ENCODE assay signal across 16 cellular contexts in the genomic region with DNA sequence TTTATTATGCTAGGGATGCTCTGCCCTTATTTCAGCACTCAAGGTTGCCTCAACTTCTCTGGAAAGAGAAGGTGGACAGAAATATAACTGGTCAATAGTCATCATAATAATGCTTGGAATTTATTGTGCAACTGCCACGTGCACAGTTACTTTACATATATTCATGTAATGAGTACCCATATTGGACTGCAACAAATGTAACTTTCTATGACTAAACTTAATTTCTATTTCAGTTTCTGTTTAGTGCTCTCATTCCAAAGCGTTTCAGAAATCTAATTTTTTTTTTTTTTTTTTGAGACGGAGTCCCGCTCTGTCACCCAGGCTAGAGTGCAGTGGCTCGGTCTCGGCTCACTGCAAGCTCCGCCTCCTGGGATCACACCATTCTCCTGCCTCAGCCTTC. TPM values are rescaled to one million over a fixed set of nuclear protein-coding genes. Genes with fewer than 3 reads are reported as not detected.
DNase-seq lines count a peak whose midpoint lies in the region; ATAC-seq and TF ChIP-seq lines count a peak whose summit lies in the region.
"Had no signal": no experiment of that assay in that cellular context is flagged by ENCODE, and none has a peak within 500 bp of the region (broad histone marks: within the 10 kb centered on the region; RNA-seq: fewer than 3 reads in every experiment).

No MANE protein-coding gene starts in this region.

- CTCF ChIA-PET in activated CD8-positive, alpha-beta T cell treated with anti-CD3 and anti-CD28 coated beads for 36 hours (lab: Charles Lee), result interaction anchor here (1.1 kb wide), 1 partner anchor 16 kb away, joined by 3 read pairs; no protein-coding TSS in a partner anchor
- CTCF ChIA-PET in activated CD8-positive, alpha-beta T cell treated with anti-CD3 and anti-CD28 coated beads, Interleukin-2, amount 10 ng/mL, durations not matched to agents 7 days and 5 days (lab: Charles Lee), result no interaction called here

- peaks cover 7% of the 10 kb centered on the region for H3K36me3 Mint-ChIP-seq in activated CD8-positive, alpha-beta T cell treated with anti-CD3 and anti-CD28 coated beads for 36 hours (ENCODE audit: low read depth)
- H3K36me3 Mint-ChIP-seq in activated CD8-positive, alpha-beta T cell treated with anti-CD3 and anti-CD28 coated beads, Interleukin-2, amount 10 ng/mL, durations not matched to agents 7 days and 5 days (ENCODE audit: low read depth), result no peaks in the 10 kb centered on the region
- no peaks in the 10 kb centered on the region for H3K36me3 Mint-ChIP-seq in stimulated activated memory B cell treated with anti-CD40 and anti-IgM and Interleukin-4, amounts not matched to agents 10 μg/mL and 1 μg/mL and 100 μg/mL, for 72 hours
- H3K36me3 Mint-ChIP-seq in T-helper 17 cell (ENCODE audit: low read depth), result no peaks in the 10 kb centered on the region

- POLR2A ChIA-PET in activated CD8-positive, alpha-beta T cell treated with anti-CD3 and anti-CD28 coated beads for 36 hours (lab: Charles Lee), result no interaction called here
- POLR2A ChIA-PET in activated CD8-positive, alpha-beta T cell treated with anti-CD3 and anti-CD28 coated beads, Interleukin-2, amount 10 ng/mL, durations not matched to agents 7 days and 5 days (lab: Charles Lee), result no interaction called here

- H3K27me3 Mint-ChIP-seq in activated CD8-positive, alpha-beta T cell treated with anti-CD3 and anti-CD28 coated beads for 36 hours, result peaks cover 1% of the 10 kb centered on the region
- H3K27me3 Mint-ChIP-seq in activated CD8-positive, alpha-beta T cell treated with anti-CD3 and anti-CD28 coated beads, Interleukin-2, amount 10 ng/mL, durations not matched to agents 7 days and 5 days (ENCODE audit: low read depth), result peaks cover 4% of the 10 kb centered on the region
- no peaks in the 10 kb centered on the region for H3K27me3 Mint-ChIP-seq in stimulated activated memory B cell treated with anti-CD40 and anti-IgM and Interleukin-4, amounts not matched to agents 10 μg/mL and 1 μg/mL and 100 μg/mL, for 72 hours
- peaks cover 16% of the 10 kb centered on the region for H3K27me3 Mint-ChIP-seq in T-helper 17 cell

- no peaks in the 10 kb centered on the region for H3K9me3 ChIP-seq in T-helper 17 cell (ENCODE audit: control insufficient read depth, low read length, poor library complexity, severe bottlenecking)
- H3K9me3 ChIP-seq: colonic mucosa, thyroid gland had no signal

- H3K9me3 Mint-ChIP-seq in activated CD8-positive, alpha-beta T cell treated with anti-CD3 and anti-CD28 coated beads for 36 hours, result peaks cover 6% of the 10 kb centered on the region
- H3K9me3 Mint-ChIP-seq in activated CD8-positive, alpha-beta T cell treated with anti-CD3 and anti-CD28 coated beads, Interleukin-2, amount 10 ng/mL, durations not matched to agents 7 days and 5 days (ENCODE audit: insufficient read depth), result no peaks in the 10 kb centered on the region
- no peaks in the 10 kb centered on the region for H3K9me3 Mint-ChIP-seq in stimulated activated memory B cell treated with anti-CD40 and anti-IgM and Interleukin-4, amounts not matched to agents 10 μg/mL and 1 μg/mL and 100 μg/mL, for 72 hours
- H3K9me3 Mint-ChIP-seq: T-helper 1 cell treated with Interleukin-12 subunit alpha and Interleukin-12 subunit beta and Interleukin-4 antibody, amounts not matched to agents 30 μg/mL and 1 μg/mL, for 36 hours had no signal

- ATAC-seq in activated CD8-positive, alpha-beta T cell treated with anti-CD3 and anti-CD28 coated beads for 36 hours, result peak; percentile 52
- no peak for ATAC-seq in activated CD8-positive, alpha-beta T cell treated with anti-CD3 and anti-CD28 coated beads, Interleukin-2, amount 10 ng/mL, durations not matched to agents 7 days and 5 days
- ATAC-seq in GM21619 (IDR thresholded peaks at IDR 0.05; ENCODE audit: unreplicated experiment) (peak; percentile 42), HG03175 (IDR thresholded peaks at IDR 0.05; ENCODE audit: unreplicated experiment) (peak; percentile 60), T-helper 17 cell (no peak)
- peak; percentile 52 for ATAC-seq in stimulated activated memory B cell treated with anti-CD40 and anti-IgM and Interleukin-4, amounts not matched to agents 10 μg/mL and 1 μg/mL and 100 μg/mL, for 72 hours
- ATAC-seq: naive thymus-derived CD4-positive, alpha-beta T cell had no signal

- intact Hi-C loops in activated CD8-positive, alpha-beta T cell treated with anti-CD3 and anti-CD28 coated beads for 36 hours (cut with micrococcal nuclease), result no loop called here

- no peak overlapping the region for H3K27ac Mint-ChIP-seq in activated CD8-positive, alpha-beta T cell treated with anti-CD3 and anti-CD28 coated beads for 36 hours
- no peak overlapping the region for H3K27ac Mint-ChIP-seq in activated CD8-positive, alpha-beta T cell treated with anti-CD3 and anti-CD28 coated beads, Interleukin-2, amount 10 ng/mL, durations not matched to agents 7 days and 5 days
- peak overlapping the region; percentile 100 for H3K27ac Mint-ChIP-seq in stimulated activated memory B cell treated with anti-CD40 and anti-IgM and Interleukin-4, amounts not matched to agents 10 μg/mL and 1 μg/mL and 100 μg/mL, for 72 hours
- H3K27ac Mint-ChIP-seq in T-helper 17 cell, result no peak overlapping the region
- H3K27ac Mint-ChIP-seq: naive thymus-derived CD4-positive, alpha-beta T cell; T-helper 1 cell treated with Interleukin-12 subunit alpha and Interleukin-12 subunit beta and Interleukin-4 antibody, amounts not matched to agents 30 μg/mL and 1 μg/mL, for 36 hours had no signal

- no peak overlapping the region for H3K4me3 Mint-ChIP-seq in activated CD8-positive, alpha-beta T cell treated with anti-CD3 and anti-CD28 coated beads for 36 hours
- no peak overlapping the region for H3K4me3 Mint-ChIP-seq in activated CD8-positive, alpha-beta T cell treated with anti-CD3 and anti-CD28 coated beads, Interleukin-2, amount 10 ng/mL, durations not matched to agents 7 days and 5 days
- H3K4me3 Mint-ChIP-seq in stimulated activated memory B cell treated with anti-CD40 and anti-IgM and Interleukin-4, amounts not matched to agents 10 μg/mL and 1 μg/mL and 100 μg/mL, for 72 hours, result peak overlapping the region; percentile 73
- H3K4me3 Mint-ChIP-seq in T-helper 17 cell, result no peak overlapping the region
- H3K4me3 Mint-ChIP-seq: naive thymus-derived CD4-positive, alpha-beta T cell; T-helper 1 cell treated with Interleukin-12 subunit alpha and Interleukin-12 subunit beta and Interleukin-4 antibody, amounts not matched to agents 30 μg/mL and 1 μg/mL, for 36 hours had no signal

- DNase-seq in activated CD8-positive, alpha-beta T cell treated with anti-CD3 and anti-CD28 coated beads for 36 hours, result no peak
- no peak for DNase-seq in activated CD8-positive, alpha-beta T cell treated with anti-CD3 and anti-CD28 coated beads, Interleukin-2, amount 10 ng/mL, durations not matched to agents 7 days and 5 days
- DNase-seq in dedifferentiated amniotic fluid mesenchymal stem cell (ENCODE audit: extremely low spot score) (no peak), T-helper 17 cell (no peak)
- DNase-seq in activated CD4-positive, alpha-beta T cell treated with anti-CD3 and anti-CD28 coated beads, Interleukin-2, amount 50 U/mL, for 48 hours, result no peak
- DNase-seq: Calu3; colonic mucosa; GM23248; naive thymus-derived CD4-positive, alpha-beta T cell; NCI-H2171 treated with DMSO at 0.1 percent for 48 hours; PC-9; thyroid gland had no signal

- peaks cover 34% of the 10 kb centered on the region for H3K4me1 Mint-ChIP-seq in activated CD8-positive, alpha-beta T cell treated with anti-CD3 and anti-CD28 coated beads for 36 hours (ENCODE audit: low read depth)
- H3K4me1 Mint-ChIP-seq in activated CD8-positive, alpha-beta T cell treated with anti-CD3 and anti-CD28 coated beads, Interleukin-2, amount 10 ng/mL, durations not matched to agents 7 days and 5 days (ENCODE audit: low read depth), result peaks cover 6% of the 10 kb centered on the region
- peaks cover 89% of the 10 kb centered on the region for H3K4me1 Mint-ChIP-seq in stimulated activated memory B cell treated with anti-CD40 and anti-IgM and Interleukin-4, amounts not matched to agents 10 μg/mL and 1 μg/mL and 100 μg/mL, for 72 hours
- H3K4me1 Mint-ChIP-seq in T-helper 17 cell, result peaks cover 7% of the 10 kb centered on the region

- no peak for TF ChIP-seq CTCF in activated CD8-positive, alpha-beta T cell treated with anti-CD3 and anti-CD28 coated beads for 36 hours (IDR thresholded peaks at IDR 0.05)

RNA-seq across cellular contexts. Expression of gene CD83, which starts 28.3 kb away (rescaled TPM):
- total RNA-seq in activated CD8-positive, alpha-beta T cell treated with anti-CD3 and anti-CD28 coated beads for 36 hours, result 10 to 100 TPM; 24.4 to 24.7 TPM
- total RNA-seq in activated CD8-positive, alpha-beta T cell treated with anti-CD3 and anti-CD28 coated beads, Interleukin-2, amount 10 ng/mL, durations not matched to agents 7 days and 5 days, result 10 to 100 TPM; 10.0 to 10.1 TPM
- 10 to 100 TPM; 62.3 to 78.7 TPM for total RNA-seq in T-helper 17 cell

Comparison
In these comparisons a context has a peak if more than half of its experiments do, and no peak if none do; other contexts are left out.
1. ATAC-seq: peak in activated CD8-positive, alpha-beta T cell treated with anti-CD3 and anti-CD28 coated beads for 36 hours (single experiment), GM21619 (single experiment), HG03175 (single experiment) and stimulated activated memory B cell treated with anti-CD40 and anti-IgM and Interleukin-4, amounts not matched to agents 10 μg/mL and 1 μg/mL and 100 μg/mL, for 72 hours (single experiment); none in activated CD8-positive, alpha-beta T cell treated with anti-CD3 and anti-CD28 coated beads, Interleukin-2, amount 10 ng/mL, durations not matched to agents 7 days and 5 days (single experiment) and T-helper 17 cell (single experiment).